5 cellular contexts compared by ENCODE assay signal in the genomic region with DNA sequence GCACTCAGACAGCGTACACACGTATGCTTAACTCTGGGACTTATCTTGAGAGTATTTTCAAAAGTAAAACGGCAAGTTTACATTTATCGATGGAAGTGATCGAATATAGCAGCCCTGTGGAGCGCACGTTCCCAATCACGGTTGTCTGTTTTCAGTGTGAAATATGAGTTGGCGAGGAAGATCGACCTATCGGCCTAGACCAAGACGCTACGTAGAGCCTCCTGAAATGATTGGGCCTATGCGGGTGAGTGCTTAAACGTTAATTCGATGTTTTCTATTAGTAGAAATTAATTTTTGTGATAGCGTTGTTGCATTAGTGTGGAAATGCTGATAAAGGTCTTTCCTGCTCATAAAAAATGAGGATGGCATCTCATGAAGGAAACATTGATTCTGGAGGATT. TPM values are rescaled to one million over a fixed set of nuclear protein-coding genes. Genes with fewer than 3 reads are reported as not detected.
"Had no signal": no experiment of that assay in that cellular context is flagged by ENCODE, and none has a peak within 500 bp of the region (broad histone marks: within the 10 kb centered on the region; RNA-seq: fewer than 3 reads in every experiment).

No MANE protein-coding gene starts in this region.

RNA-seq across cellular contexts. Expression of a gene that starts 1.2 kb away (rescaled TPM):
- total RNA-seq: GM23338, H1, H9, HT-29, IMR-90 had no signal
- polyA plus RNA-seq: GM23338, H1, IMR-90 had no signal

RNA-seq across cellular contexts. Expression of a gene that starts 8.3 kb away (rescaled TPM):
- total RNA-seq: GM23338, H1, H9, HT-29, IMR-90 had no signal
- polyA plus RNA-seq: H1, IMR-90 had no signal

RNA-seq across cellular contexts. Expression of a gene that starts 10.7 kb away (rescaled TPM):
- total RNA-seq: GM23338, H1, H9, HT-29, IMR-90 had no signal
- polyA plus RNA-seq: GM23338, H1, IMR-90 had no signal

RNA-seq across cellular contexts. Expression of a gene that starts 20.3 kb away (rescaled TPM):
- total RNA-seq: GM23338, H1, H9, HT-29, IMR-90 had no signal
- polyA plus RNA-seq: GM23338, H1, IMR-90 had no signal

RNA-seq across cellular contexts. Expression of a gene that starts 29.8 kb away (rescaled TPM):
- total RNA-seq: GM23338, H1, H9, HT-29, IMR-90 had no signal
- polyA plus RNA-seq: GM23338, H1, IMR-90 had no signal
